Comparison of ENCODE assay signal across 22 cellular contexts in genomic region chr4:149987777-149988410, GRCh38.
A peak's percentile ranks its signal among the peaks of the same experiment; 100 is the strongest.
DNase-seq lines count a peak whose midpoint lies in the region; ATAC-seq and TF ChIP-seq lines count a peak whose summit lies in the region.
"Had no signal": no experiment of that assay in that cellular context is flagged by ENCODE, and none has a peak within 500 bp of the region (broad histone marks: within the 10 kb centered on the region; RNA-seq: fewer than 3 reads in every experiment).

No MANE protein-coding gene starts in this region.

- ATAC-seq in GM23338: no peak
- peak; percentile 79 for ATAC-seq in SK-N-SH treated with all-trans-retinoic acid at 6 μM for 48 hours
- no peak for ATAC-seq in GM19455 (IDR thresholded peaks at IDR 0.05; ENCODE audit: unreplicated experiment)
- no peak for ATAC-seq in activated naive CD8-positive, alpha-beta T cell treated with anti-CD3 and anti-CD28 coated beads, Interleukin-2, amount 50 U/mL, for 24 hours
- ATAC-seq: Panc1 had no signal

- TF ChIP-seq CTCF in GM23338 (conservative IDR thresholded peaks at IDR 0.05; ENCODE audit: low read depth in 2 of 2) (no peak), fibroblast of the aortic adventitia (IDR thresholded peaks at IDR 0.05; ENCODE audit: insufficient read depth, low read length) (no peak), smooth muscle cell (IDR thresholded peaks at IDR 0.05; ENCODE audit: borderline replicate concordance, insufficient read depth, poor library complexity, severe bottlenecking) (no peak)

- no peak overlapping the region for H3K9ac ChIP-seq in smooth muscle cell (ENCODE audit: low read depth)

- H3K4me2 ChIP-seq in GM23338 (no peak overlapping the region), smooth muscle cell (no peak overlapping the region)

- no peak overlapping the region for H3K4me3 Mint-ChIP-seq in GM23338
- no peak overlapping the region for H3K4me3 Mint-ChIP-seq in activated naive CD8-positive, alpha-beta T cell treated with anti-CD3 and anti-CD28 coated beads, Interleukin-2, amount 50 U/mL, for 24 hours
- H3K4me3 Mint-ChIP-seq: B cell, immature natural killer cell had no signal

- no peak overlapping the region for H3K27ac Mint-ChIP-seq in GM23338
- no peak overlapping the region for H3K27ac Mint-ChIP-seq in activated naive CD8-positive, alpha-beta T cell treated with anti-CD3 and anti-CD28 coated beads, Interleukin-2, amount 50 U/mL, for 24 hours
- H3K27ac Mint-ChIP-seq: B cell, immature natural killer cell had no signal

- H3K79me2 ChIP-seq in GM23338 (replicated peaks; ENCODE audit: insufficient read depth) (no peaks in the 10 kb centered on the region), smooth muscle cell (ENCODE audit: low read depth) (no peaks in the 10 kb centered on the region)

- H3K4me3 ChIP-seq in GM23338: no peak overlapping the region
- H3K4me3 ChIP-seq in fibroblast of the aortic adventitia (ENCODE audit: low read depth, low read length): no peak overlapping the region
- peak overlapping the region; percentile 1 for H3K4me3 ChIP-seq in smooth muscle cell
- H3K4me3 ChIP-seq: colonic mucosa, SJCRH30, spleen had no signal

- H3K36me3 Mint-ChIP-seq in GM23338 (ENCODE audit: low read depth): no peaks in the 10 kb centered on the region
- no peaks in the 10 kb centered on the region for H3K36me3 Mint-ChIP-seq in activated naive CD8-positive, alpha-beta T cell treated with anti-CD3 and anti-CD28 coated beads, Interleukin-2, amount 50 U/mL, for 24 hours (ENCODE audit: low read depth)
- H3K36me3 Mint-ChIP-seq: immature natural killer cell had no signal

- H3K9me2 ChIP-seq in GM23338 (ENCODE audit: insufficient read depth): no peaks in the 10 kb centered on the region

- H2AFZ ChIP-seq in GM23338: peak overlapping the region; percentile 75; the same call in 1 of the 2 replicates
- H2AFZ ChIP-seq in smooth muscle cell (ENCODE audit: low read depth): peak overlapping the region; percentile 62

- no peak for DNase-seq in GM23338 (ENCODE audit: low spot score)
- DNase-seq in fibroblast of the aortic adventitia (ENCODE audit: low read depth): peak; percentile 45
- DNase-seq in smooth muscle cell (lab: John Stamatoyannopoulos, UW; ENCODE audit: unreplicated experiment): no peak
- DNase-seq in NCI-H2107 treated with DMSO at 0.1 percent for 48 hours (lab: John Stamatoyannopoulos, UW; ENCODE audit: unreplicated experiment): no peak
- DNase-seq in activated naive CD8-positive, alpha-beta T cell treated with anti-CD3 and anti-CD28 coated beads, Interleukin-2, amount 50 U/mL, for 24 hours: no peak
- DNase-seq: activated CD4-positive, alpha-beta T cell treated with anti-CD3 and anti-CD28 coated beads, Interleukin-2, amount 50 U/mL, for 4 hours; activated gamma-delta T cell; brain microvascular endothelial cell; Caco-2; colonic mucosa; immature natural killer cell; NCI-H1105; NK-92 treated with Interleukin-12 subunit alpha and Interleukin-12 subunit beta, amount 100 ng/mL, for 24 hours; spleen; stimulated activated CD4-positive, alpha-beta T cell treated with anti-CD3 and anti-CD28 coated beads, Interleukin-4, amount 100 ng/mL, for 1 hour; stimulated activated naive CD4-positive, alpha-beta T cell; WERI-Rb-1 had no signal

- H3F3A ChIP-seq in GM23338 (replicated peaks; ENCODE audit: low read depth): no peaks in the 10 kb centered on the region
- H3F3A ChIP-seq in smooth muscle cell (ENCODE audit: low read depth): no peaks in the 10 kb centered on the region

- peaks cover 2% of the 10 kb centered on the region for H3K27me3 Mint-ChIP-seq in GM23338 (ENCODE audit: insufficient read depth, low read depth, poor library complexity)
- peaks cover 2% of the 10 kb centered on the region for H3K27me3 Mint-ChIP-seq in activated naive CD8-positive, alpha-beta T cell treated with anti-CD3 and anti-CD28 coated beads, Interleukin-2, amount 50 U/mL, for 24 hours
- H3K27me3 Mint-ChIP-seq: B cell had no signal

- 64% methylated on average over 3 of the region's 3 CpGs for WGBS in smooth muscle cell (ENCODE audit: low lambda C conversion rate)

- H3K36me3 ChIP-seq in GM23338 (ENCODE audit: insufficient read depth): no peaks in the 10 kb centered on the region
- no peaks in the 10 kb centered on the region for H3K36me3 ChIP-seq in smooth muscle cell (ENCODE audit: low read depth)
- H3K36me3 ChIP-seq: brain microvascular endothelial cell, colonic mucosa, SJCRH30, spleen, WERI-Rb-1 had no signal

- H3K9me3 ChIP-seq in smooth muscle cell (replicated peaks; ENCODE audit: low read depth): no peaks in the 10 kb centered on the region
- H3K9me3 ChIP-seq: Caco-2, colonic mucosa, SJCRH30, spleen had no signal

- H3K9me3 Mint-ChIP-seq in GM23338: no peaks in the 10 kb centered on the region
- no peaks in the 10 kb centered on the region for H3K9me3 Mint-ChIP-seq in activated naive CD8-positive, alpha-beta T cell treated with anti-CD3 and anti-CD28 coated beads, Interleukin-2, amount 50 U/mL, for 24 hours
- H3K9me3 Mint-ChIP-seq: immature natural killer cell had no signal

- H3K27ac ChIP-seq in GM23338 (ENCODE audit: low read depth) (no peak overlapping the region), smooth muscle cell (ENCODE audit: low read depth) (no peak overlapping the region)
- H3K27ac ChIP-seq: brain microvascular endothelial cell, colonic mucosa, SJCRH30, WERI-Rb-1 had no signal

- H3K4me1 ChIP-seq in GM23338 (ENCODE audit: insufficient read depth) (peaks cover 9% of the 10 kb centered on the region; the same call in 1 of the 2 replicates), smooth muscle cell (ENCODE audit: low read depth) (no peaks in the 10 kb centered on the region)
- H3K4me1 ChIP-seq: Caco-2, colonic mucosa, SJCRH30 had no signal

- H3K27me3 ChIP-seq in GM23338 (ENCODE audit: insufficient read depth) (no peaks in the 10 kb centered on the region), smooth muscle cell (ENCODE audit: low read depth) (no peaks in the 10 kb centered on the region)
- H3K27me3 ChIP-seq: brain microvascular endothelial cell, colonic mucosa, SJCRH30, spleen had no signal

- H3K4me1 Mint-ChIP-seq in GM23338: peaks cover 15% of the 10 kb centered on the region
- H3K4me1 Mint-ChIP-seq in activated naive CD8-positive, alpha-beta T cell treated with anti-CD3 and anti-CD28 coated beads, Interleukin-2, amount 50 U/mL, for 24 hours: peaks cover 2% of the 10 kb centered on the region
- H3K4me1 Mint-ChIP-seq: B cell, immature natural killer cell had no signal

- no peaks in the 10 kb centered on the region for H4K20me1 ChIP-seq in GM23338 (replicated peaks; ENCODE audit: insufficient read depth)
- no peaks in the 10 kb centered on the region for H4K20me1 ChIP-seq in smooth muscle cell (ENCODE audit: low read depth)

TF ChIP-seq in GM23338, 12 proteins besides CTCF, POLR2A, EP300 and RAD21 (continues in another document):
- TF ChIP-seq STAT1 (IDR thresholded peaks at IDR 0.05; ENCODE audit: unreplicated experiment) (no peak), ZNF331 (CRISPR knock-in tag; IDR thresholded peaks at IDR 0.05; ENCODE audit: low read depth) (no peak), EZH2phosphoT487 (IDR thresholded peaks at IDR 0.05; ENCODE audit: unreplicated experiment) (no peak), NANOG (IDR thresholded peaks at IDR 0.05; ENCODE audit: borderline replicate concordance) (no peak), JUNB (IDR thresholded peaks at IDR 0.05; ENCODE audit: unreplicated experiment) (no peak)

TF ChIP-seq in SK-N-SH treated with all-trans-retinoic acid at 6 μM for 48 hours, 23 proteins besides CTCF, POLR2A, EP300 and RAD21:
- peak; percentile 85 for TF ChIP-seq TCF4 (CRISPR knock-in tag; IDR thresholded peaks at IDR 0.05; ENCODE audit: borderline replicate concordance)
- TF ChIP-seq OSR1 (CRISPR knock-in tag; IDR thresholded peaks at IDR 0.05): no peak
- TF ChIP-seq ISL1 (CRISPR knock-in tag; IDR thresholded peaks at IDR 0.05): peak; percentile 51; the same call in 1 of the 2 replicates
- no peak for TF ChIP-seq ZNF70 (CRISPR knock-in tag; IDR thresholded peaks at IDR 0.05)
- TF ChIP-seq CREB5 (CRISPR knock-in tag; IDR thresholded peaks at IDR 0.05; ENCODE audit: low read depth): no peak
TF ChIP-seq in SK-N-SH treated with all-trans-retinoic acid at 6 μM for 48 hours: peak in this region for 2.
